In genomic region chr22:49960159-49960966, GRCh38 we compare ENCODE assay signal across 8 cellular contexts. TPM values are rescaled to one million over a fixed set of nuclear protein-coding genes. Genes with fewer than 3 reads are reported as not detected.
A peak's percentile ranks its signal among the peaks of the same experiment; 100 is the strongest.
DNase-seq lines count a peak whose midpoint lies in the region; ATAC-seq and TF ChIP-seq lines count a peak whose summit lies in the region.

Gene PIM3 (plus strand): TSS chr22:49960772. CDS start chr22:49960948, 176 bp downstream.

- H3K4me1 ChIP-seq in breast epithelium (peaks cover 28 to 36% of the 10 kb centered on the region in 2 donors), iPS-20b (ENCODE audit: insufficient read depth, low read length) (no peaks in the 10 kb centered on the region; the same call in 1 of the 2 replicates), skeletal muscle tissue (ENCODE audit: control insufficient read depth in 3 of 3, insufficient read depth in 3 of 3, low read length in 3 of 3) (peaks cover 43 to 65% (median 54%) of the 10 kb centered on the region in 3 donors)

- peak; percentile 60 for ATAC-seq in GM18870 (IDR thresholded peaks at IDR 0.05; ENCODE audit: unreplicated experiment)
- peak; percentile 48 for ATAC-seq in HG03108 (IDR thresholded peaks at IDR 0.05; ENCODE audit: unreplicated experiment)

- POLR2A ChIA-PET in AG04449 (lab: Yijun Ruan, JAX), result interaction anchor here (1.1 to 3.8 kb wide), 4 partner anchors 8 to 70 kb away, joined by 3 to 21 read pairs (median 4); no protein-coding TSS in a partner anchor

- TF ChIP-seq CTCF in AG04449 (IDR thresholded peaks at IDR 0.05; ENCODE audit: insufficient read depth, low read length, missing control alignments) (no peak), WERI-Rb-1 (IDR thresholded peaks at IDR 0.05; ENCODE audit: low read depth, low read length) (no peak), breast epithelium (IDR thresholded peaks at IDR 0.05) (peak in 1 of 3 donors; percentile 22)

- peak within 1 kb of the TSS; percentile 91 for H3K27ac ChIP-seq in WERI-Rb-1
- peak within 1 kb of the TSS; percentile 96 to 99 for H3K27ac ChIP-seq in breast epithelium
- no peak within 1 kb of the TSS for H3K27ac ChIP-seq in iPS-20b (ENCODE audit: low read length)
- peak within 1 kb of the TSS; percentile 92 for H3K27ac ChIP-seq in skeletal muscle tissue (ENCODE audit: low read depth, low read length)

- H3K9ac ChIP-seq in iPS-20b (ENCODE audit: low read depth, low read length) (peak within 1 kb of the TSS; percentile 59; the same call in 1 of the 2 replicates), skeletal muscle tissue (ENCODE audit: low read depth in 1 of 3, low read length in 3 of 3) (peak within 1 kb of the TSS; percentile 87 to 97 (median 90))

- intact Hi-C loops in breast epithelium (cut with DNase I; ENCODE audit: low total_unique reads), result no loop called here

- H3K27me3 ChIP-seq in WERI-Rb-1 (ENCODE audit: insufficient read depth, low read depth, severe bottlenecking) (no peaks in the 10 kb centered on the region), breast epithelium (no peaks in the 10 kb centered on the region), iPS-20b (ENCODE audit: insufficient read depth, low read length) (peaks cover 17% of the 10 kb centered on the region; the same call in 1 of the 2 replicates), skeletal muscle tissue (ENCODE audit: control insufficient read depth in 3 of 3, insufficient read depth in 3 of 3, low read length in 3 of 3) (no peaks in the 10 kb centered on the region)

- CTCF ChIA-PET in AG04449 (lab: Yijun Ruan, JAX), result no interaction called here

- peak; percentile 52 for DNase-seq in AG04449 (ENCODE audit: low read depth, low spot score)
- peak; percentile 97 for DNase-seq in NCI-H2227 (lab: John Stamatoyannopoulos, UW; ENCODE audit: unreplicated experiment)
- peak; percentile 95 for DNase-seq in WERI-Rb-1
- peak; percentile 95 to 96 for DNase-seq in breast epithelium (ENCODE audit: low spot score in 2 of 2)

- TF ChIP-seq POLR2A in breast epithelium (IDR thresholded peaks at IDR 0.05), result peak; percentile 82

- H3K36me3 ChIP-seq in WERI-Rb-1, result peaks cover 32% of the 10 kb centered on the region
- H3K36me3 ChIP-seq in breast epithelium, result no peaks in the 10 kb centered on the region
- H3K36me3 ChIP-seq in iPS-20b (ENCODE audit: insufficient read depth, low read depth, low read length), result peaks cover 18% of the 10 kb centered on the region; the same call in 1 of the 2 replicates
- peaks cover 16 to 22% (median 20%) of the 10 kb centered on the region in 3 donors for H3K36me3 ChIP-seq in skeletal muscle tissue (ENCODE audit: control insufficient read depth in 3 of 3, insufficient read depth in 3 of 3, low read length in 3 of 3)

- H3K9me3 ChIP-seq in WERI-Rb-1 (ENCODE audit: severe bottlenecking), result no peaks in the 10 kb centered on the region
- H3K9me3 ChIP-seq in breast epithelium, result no peaks in the 10 kb centered on the region
- no peaks in the 10 kb centered on the region for H3K9me3 ChIP-seq in iPS-20b (ENCODE audit: insufficient read depth, low read depth, low read length)
- H3K9me3 ChIP-seq in skeletal muscle tissue (ENCODE audit: control insufficient read depth in 3 of 3, low read length in 3 of 3), result no peaks in the 10 kb centered on the region

- H3K4me3 ChIP-seq in AG04449 (ENCODE audit: low read depth, low read length), result peak within 1 kb of the TSS; percentile 79
- peak within 1 kb of the TSS; percentile 85 for H3K4me3 ChIP-seq in WERI-Rb-1 (ENCODE audit: low read depth, low read length)
- peak within 1 kb of the TSS; percentile 73 to 95 (median 92) for H3K4me3 ChIP-seq in breast epithelium
- H3K4me3 ChIP-seq in iPS-20b (ENCODE audit: low read length), result peak within 1 kb of the TSS; percentile 78
- H3K4me3 ChIP-seq in skeletal muscle tissue (ENCODE audit: low read length in 3 of 3), result peak within 1 kb of the TSS; percentile 86 to 94 (median 92)

RNA-seq across cellular contexts. Expression of gene PIM3, which starts in this region (rescaled TPM):
- total RNA-seq in breast epithelium, result 10 to 100 TPM; 63.0 to 92.1 (median 87.1) TPM
- 14.6 TPM for total RNA-seq in skeletal muscle tissue
